12 cellular contexts compared by ENCODE assay signal in genomic region chr7:72944937-72945336, GRCh38. TPM values are rescaled to one million over a fixed set of nuclear protein-coding genes. Genes with fewer than 3 reads are reported as not detected.
DNase-seq lines count a peak whose midpoint lies in the region; ATAC-seq and TF ChIP-seq lines count a peak whose summit lies in the region.
"Not testable (repeated sequence)": the region's sequence is repeated elsewhere in the genome, so short reads cannot be mapped to it uniquely, and the experiment has no call there.
"Had no signal": no experiment of that assay in that cellular context is flagged by ENCODE, and none has a peak within 500 bp of the region (broad histone marks: within the 10 kb centered on the region; RNA-seq: fewer than 3 reads in every experiment).

No MANE protein-coding gene starts in this region.

- not testable (repeated sequence) for H3K27me3 ChIP-seq in heart right ventricle, upper lobe of right lung

- WGBS in heart right ventricle, 2 donors, result 4 to 35% methylated on average over 8 to 9 of the region's 15 CpGs

- not testable (repeated sequence) for TF ChIP-seq CTCF in heart right ventricle (IDR thresholded peaks at IDR 0.05); upper lobe of right lung (IDR thresholded peaks at IDR 0.05)

- peak; percentile 32 for DNase-seq in Right ventricle myocardium superior
- peak in 1 of 2 donors; percentile 22 for DNase-seq in heart right ventricle
- peak; percentile 45 for DNase-seq in left ventricle myocardium superior
- not testable (repeated sequence) for DNase-seq in sciatic nerve (ENCODE audit: low spot score); stimulated activated naive B cell treated with anti-CD40 and anti-IgM and Interleukin-4, amounts not matched to agents 10 μg/mL and 1 μg/mL and 100 μg/mL, for 72 hours; upper lobe of right lung

- not testable (repeated sequence) for H3K9me3 ChIP-seq in heart right ventricle, upper lobe of right lung

- H3K4me1 ChIP-seq in heart right ventricle, upper lobe of right lung: not testable (repeated sequence)

- not testable (repeated sequence) for H3K4me3 Mint-ChIP-seq in stimulated activated naive B cell treated with anti-CD40 and anti-IgM and Interleukin-4, amounts not matched to agents 10 μg/mL and 1 μg/mL and 100 μg/mL, for 72 hours

- intact Hi-C loops in Right ventricle myocardium superior (cut with DNase I); heart right ventricle (cut with DNase I); left ventricle myocardium superior (cut with micrococcal nuclease); sciatic nerve (cut with DNase I); upper lobe of right lung (cut with DNase I): not testable (repeated sequence)

- not testable (repeated sequence) for H3K27me3 Mint-ChIP-seq in stimulated activated naive B cell treated with anti-CD40 and anti-IgM and Interleukin-4, amounts not matched to agents 10 μg/mL and 1 μg/mL and 100 μg/mL, for 72 hours

- H3K36me3 Mint-ChIP-seq in stimulated activated naive B cell treated with anti-CD40 and anti-IgM and Interleukin-4, amounts not matched to agents 10 μg/mL and 1 μg/mL and 100 μg/mL, for 72 hours, result peaks cover 14 to 15% of the 10 kb centered on the region in 2 donors

- ATAC-seq in SK-N-SH treated with all-trans-retinoic acid at 6 μM for 48 hours (peak; percentile 9), Right ventricle myocardium superior (ENCODE audit: poor library complexity) (peak; percentile 76), heart right ventricle (peak; percentile 63 to 84 (median 75)), left ventricle myocardium superior (peak; percentile 83), sciatic nerve (peak; percentile 14), upper lobe of right lung (peak; percentile 8)
- peak in 1 of 2 donors; percentile 12 for ATAC-seq in stimulated activated naive B cell treated with anti-CD40 and anti-IgM and Interleukin-4, amounts not matched to agents 10 μg/mL and 1 μg/mL and 100 μg/mL, for 72 hours (replicated peaks)

- H3K27ac ChIP-seq in heart right ventricle, upper lobe of right lung: not testable (repeated sequence)

- H3K4me1 Mint-ChIP-seq in stimulated activated naive B cell treated with anti-CD40 and anti-IgM and Interleukin-4, amounts not matched to agents 10 μg/mL and 1 μg/mL and 100 μg/mL, for 72 hours, result peaks cover 3 to 16% of the 10 kb centered on the region in 2 donors

- H3K9me3 Mint-ChIP-seq in stimulated activated naive B cell treated with anti-CD40 and anti-IgM and Interleukin-4, amounts not matched to agents 10 μg/mL and 1 μg/mL and 100 μg/mL, for 72 hours, result not testable (repeated sequence)

- not testable (repeated sequence) for H3K4me3 ChIP-seq in heart right ventricle, upper lobe of right lung

- peak overlapping the region; percentile 47 for H3K27ac Mint-ChIP-seq in stimulated activated naive B cell treated with anti-CD40 and anti-IgM and Interleukin-4, amounts not matched to agents 10 μg/mL and 1 μg/mL and 100 μg/mL, for 72 hours

- H3K36me3 ChIP-seq in heart right ventricle (peaks cover 0 to 47% (median 0%) of the 10 kb centered on the region in 9 donors), upper lobe of right lung (peaks cover 26% of the 10 kb centered on the region)

RNA-seq across cellular contexts. Expression of gene POM121, which starts 20.0 kb away (rescaled TPM):
- total RNA-seq in Right ventricle myocardium superior (14.4 TPM), heart right ventricle (10 to 100 TPM; 15.1 to 23.5 (median 18.3) TPM), left ventricle myocardium superior (16.9 TPM), sciatic nerve (32.5 TPM), upper lobe of right lung (39.4 TPM)
- 10 to 100 TPM in 1 of 2 donors, 1 to 10 TPM in 1; 8.1 to 13.5 TPM for polyA plus RNA-seq in heart right ventricle

RNA-seq across cellular contexts. Expression of gene TRIM74, which starts 24.3 kb away (rescaled TPM):
- 0.78 TPM for total RNA-seq in Right ventricle myocardium superior
- total RNA-seq in heart right ventricle, result under 1 TPM in 5 of 10 donors, not detected in 5; 0.24 to 0.72 (median 0.42) TPM
- polyA plus RNA-seq in heart right ventricle, result under 1 TPM in 1 of 2 donors, not detected in 1; 0.14 TPM
- total RNA-seq in left ventricle myocardium superior, result 0.35 TPM
- total RNA-seq in sciatic nerve, result 2.0 TPM
- not detected for total RNA-seq in upper lobe of right lung
- total RNA-seq: A673 had no signal
- polyA plus RNA-seq: AG04450; CD14-positive monocyte; CD4-positive, CD25-positive, alpha-beta regulatory T cell; CD8-positive, alpha-beta memory T cell had no signal
